In genomic region chrX:141402897-141403610, GRCh38 we compare ENCODE assay signal across 31 cellular contexts.
"Had no signal": no experiment of that assay in that cellular context is flagged by ENCODE, and none has a peak within 500 bp of the region (broad histone marks: within the 10 kb centered on the region; RNA-seq: fewer than 3 reads in every experiment).

No MANE protein-coding gene starts in this region.

- H3K36me3 ChIP-seq: colonic mucosa, esophagus squamous epithelium, WERI-Rb-1 had no signal

- H3K9me3 Mint-ChIP-seq: activated CD8-positive, alpha-beta T cell treated with anti-CD3 and anti-CD28 coated beads for 36 hours had no signal

- H3K4me1 ChIP-seq: body of pancreas, colonic mucosa, esophagus squamous epithelium had no signal

- FAIRE-seq: endometrium, endothelial cell of umbilical vein had no signal

- H3K36me3 Mint-ChIP-seq: activated naive CD8-positive, alpha-beta T cell; T-cell had no signal

- H3K4me3 ChIP-seq: body of pancreas, colonic mucosa, esophagus squamous epithelium had no signal

- DNase-seq: activated B cell treated with CpG ODN at 0.5 μM for 24 hours; activated CD4-positive, alpha-beta T cell treated with anti-CD3 and anti-CD28 coated beads for 48 hours; activated CD4-positive, alpha-beta T cell treated with anti-CD3 and anti-CD28 coated beads, Interleukin-2, amount 50 U/mL, for 1 hour; activated CD4-positive, alpha-beta T cell treated with anti-CD3 and anti-CD28 coated beads, Interleukin-2, amount 50 U/mL, for 48 hours; activated CD8-positive, alpha-beta memory T cell treated with anti-CD3 and anti-CD28 coated beads for 24 hours; activated CD8-positive, alpha-beta T cell treated with anti-CD3 and anti-CD28 coated beads for 36 hours; activated effector memory CD4-positive, alpha-beta T cell treated with Interleukin-2 at 50 U/mL for 16 hours; activated gamma-delta T cell treated with Interleukin-2 at 50 U/mL for 16 hours; activated naive CD4-positive, alpha-beta T cell treated with anti-CD3 and anti-CD28 coated beads, Interleukin-2, amount 50 U/mL, for 16 hours; activated naive CD4-positive, alpha-beta T cell treated with Interleukin-2 at 50 U/mL for 16 hours; activated T-cell treated with anti-CD3 and anti-CD28 coated beads, Interleukin-2, amount 50 U/mL, for 4 hours; amniotic stem cell; anterior cingulate cortex; body of pancreas; caudate nucleus; colonic mucosa; effector CD8-positive, alpha-beta T cell; esophagus squamous epithelium; foreskin melanocyte; head of caudate nucleus; T-cell; T1000; WERI-Rb-1 had no signal

- H3K9me3 ChIP-seq: body of pancreas, colonic mucosa, esophagus squamous epithelium had no signal

- ATAC-seq: activated CD4-positive, CD25-positive, alpha-beta regulatory T cell treated with anti-CD3 and anti-CD28 coated beads, Interleukin-2, amount 50 U/mL, for 24 hours; activated CD8-positive, alpha-beta T cell treated with anti-CD3 and anti-CD28 coated beads for 36 hours; activated T-cell treated with anti-CD3 and anti-CD28 coated beads, Interleukin-2, amount 50 U/mL, for 4 hours; activated T-helper 17 cell treated with anti-CD3 and anti-CD28 coated beads, Interleukin-2, amount 50 U/mL, for 72 hours; body of pancreas; T-cell had no signal

- H3K27ac ChIP-seq: body of pancreas, colonic mucosa, epithelial cell of prostate, esophagus squamous epithelium, WERI-Rb-1 had no signal

- H3K27ac Mint-ChIP-seq: activated B cell treated with CpG ODN at 0.5 μM for 24 hours; activated CD8-positive, alpha-beta T cell treated with anti-CD3 and anti-CD28 coated beads for 36 hours; activated naive CD8-positive, alpha-beta T cell; activated T-helper 17 cell treated with anti-CD3 and anti-CD28 coated beads, Interleukin-2, amount 50 U/mL, for 72 hours; T-cell; T-helper 1 cell treated with Interleukin-12 subunit alpha and Interleukin-12 subunit beta and Interleukin-4 antibody, amounts not matched to agents 30 μg/mL and 1 μg/mL, for 36 hours; T-helper 2 cell treated with Interferon-gamma antibody and Interleukin-4, amounts not matched to agents 5 μg/mL and 100 μg/mL, for 36 hours had no signal

- H3K27me3 Mint-ChIP-seq: activated B cell treated with CpG ODN at 0.5 μM for 24 hours; activated CD8-positive, alpha-beta T cell treated with anti-CD3 and anti-CD28 coated beads for 36 hours; activated naive CD8-positive, alpha-beta T cell; activated T-helper 17 cell treated with anti-CD3 and anti-CD28 coated beads, Interleukin-2, amount 50 U/mL, for 72 hours had no signal

- H3K27me3 ChIP-seq: body of pancreas, colonic mucosa, esophagus squamous epithelium had no signal

- H3K4me1 Mint-ChIP-seq: activated B cell treated with CpG ODN at 0.5 μM for 24 hours; activated T-helper 17 cell treated with anti-CD3 and anti-CD28 coated beads, Interleukin-2, amount 50 U/mL, for 72 hours; T-cell had no signal

- H3K4me3 Mint-ChIP-seq: activated B cell treated with CpG ODN at 0.5 μM for 24 hours; activated CD8-positive, alpha-beta T cell treated with anti-CD3 and anti-CD28 coated beads for 36 hours; activated naive CD8-positive, alpha-beta T cell; activated T-cell treated with anti-CD3 and anti-CD28 coated beads, Interleukin-2, amount 50 U/mL, for 4 hours; activated T-helper 17 cell treated with anti-CD3 and anti-CD28 coated beads, Interleukin-2, amount 50 U/mL, for 72 hours; T-cell; T-helper 1 cell treated with Interleukin-12 subunit alpha and Interleukin-12 subunit beta and Interleukin-4 antibody, amounts not matched to agents 30 μg/mL and 1 μg/mL, for 36 hours; T-helper 2 cell treated with Interferon-gamma antibody and Interleukin-4, amounts not matched to agents 5 μg/mL and 100 μg/mL, for 36 hours had no signal
